In genomic region chr2:84880645-84881521, GRCh38 we compare ENCODE assay signal across 8 cellular contexts. TPM values are rescaled to one million over a fixed set of nuclear protein-coding genes. Genes with fewer than 3 reads are reported as not detected.
DNase-seq lines count a peak whose midpoint lies in the region; ATAC-seq and TF ChIP-seq lines count a peak whose summit lies in the region.

A gene with protein sequence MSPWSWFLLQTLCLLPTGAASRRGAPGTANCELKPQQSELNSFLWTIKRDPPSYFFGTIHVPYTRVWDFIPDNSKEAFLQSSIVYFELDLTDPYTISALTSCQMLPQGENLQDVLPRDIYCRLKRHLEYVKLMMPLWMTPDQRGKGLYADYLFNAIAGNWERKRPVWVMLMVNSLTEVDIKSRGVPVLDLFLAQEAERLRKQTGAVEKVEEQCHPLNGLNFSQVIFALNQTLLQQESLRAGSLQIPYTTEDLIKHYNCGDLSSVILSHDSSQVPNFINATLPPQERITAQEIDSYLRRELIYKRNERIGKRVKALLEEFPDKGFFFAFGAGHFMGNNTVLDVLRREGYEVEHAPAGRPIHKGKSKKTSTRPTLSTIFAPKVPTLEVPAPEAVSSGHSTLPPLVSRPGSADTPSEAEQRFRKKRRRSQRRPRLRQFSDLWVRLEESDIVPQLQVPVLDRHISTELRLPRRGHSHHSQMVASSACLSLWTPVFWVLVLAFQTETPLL (minus strand): TSS chr2:84881084. CDS start chr2:84881039, 45 bp downstream.

- H3K4me1 ChIP-seq in breast epithelium (peaks cover 0 to 6% of the 10 kb centered on the region in 2 donors), left lung (peaks cover 13 to 33% of the 10 kb centered on the region in 2 donors)

- H3K4me3 ChIP-seq in breast epithelium, result peak within 1 kb of the TSS; percentile 43 to 85 (median 57)
- peak within 1 kb of the TSS; percentile 44 to 57 for H3K4me3 ChIP-seq in left lung

- H3K36me3 Mint-ChIP-seq in T-cell, result no peaks in the 10 kb centered on the region

- H3K27me3 ChIP-seq in breast epithelium, result peaks cover 6 to 7% of the 10 kb centered on the region in 2 donors
- peaks cover 13 to 42% of the 10 kb centered on the region in 2 donors for H3K27me3 ChIP-seq in left lung

- TF ChIP-seq CTCF in breast epithelium (IDR thresholded peaks at IDR 0.05) (no peak), left lung (IDR thresholded peaks at IDR 0.05) (no peak)

- DNase-seq in NCI-H1417 (lab: John Stamatoyannopoulos, UW), result peak in 2 of 3 experiments; percentile 24 to 37
- no peak for DNase-seq in NCI-H1417 treated with DMSO at 0.1 percent for 48 hours (lab: John Stamatoyannopoulos, UW)
- peak in 26 of 34 experiments; percentile 35 to 72 (median 52) for DNase-seq in T-cell
- DNase-seq in breast epithelium (ENCODE audit: low spot score in 2 of 2), result no peak
- peak in 1 of 2 donors; percentile 91 for DNase-seq in left lung
- peak; percentile 57 to 68 for DNase-seq in stimulated activated CD8-positive, alpha-beta memory T cell treated with anti-CD3 and anti-CD28 coated beads, Interleukin-2, amount 100 ng/mL, for 48 hours (ENCODE audit: low read depth in 2 of 2)
- no peak for DNase-seq in GF-D8 (lab: John Stamatoyannopoulos, UW)
- DNase-seq in caudate nucleus (lab: John Stamatoyannopoulos, UW), result no peak

- no peaks in the 10 kb centered on the region for H3K9me3 Mint-ChIP-seq in T-cell

- H3K9me3 ChIP-seq in breast epithelium (no peaks in the 10 kb centered on the region), left lung (no peaks in the 10 kb centered on the region)

- no peaks in the 10 kb centered on the region for H3K36me3 ChIP-seq in breast epithelium
- H3K36me3 ChIP-seq in left lung, result no peaks in the 10 kb centered on the region

- H3K27ac ChIP-seq in breast epithelium, result peak within 1 kb of the TSS in 1 of 2 donors; percentile 49
- H3K27ac ChIP-seq in left lung, result no peak within 1 kb of the TSS
- H3K27ac ChIP-seq in caudate nucleus (ENCODE audit: low read depth, low read length), result no peak within 1 kb of the TSS

- H3K27ac Mint-ChIP-seq in T-cell, result peak within 1 kb of the TSS; percentile 95 to 96

- no peaks in the 10 kb centered on the region for H3K27me3 Mint-ChIP-seq in T-cell

- H3K4me1 Mint-ChIP-seq in T-cell, result peaks cover 59 to 68% (median 65%) of the 10 kb centered on the region in 3 donors

- peak; percentile 33 to 69 (median 49) for ATAC-seq in T-cell (replicated peaks in 1 of 4)
- peak; percentile 61 for ATAC-seq in left lung

- POLR2A ChIA-PET in T-cell (lab: Charles Lee), result interaction anchor here (0.6 to 1.3 kb wide), 3 partner anchors 23 to 32 kb away, joined by 3 to 4 read pairs (median 3); no protein-coding TSS in a partner anchor

- CTCF ChIA-PET in T-cell (lab: Charles Lee), result interaction anchor here in 1 of 2 donors (0.7 to 4.0 kb wide), 10 partner anchors 10 to 397 kb away, joined by 3 to 41 read pairs (median 4); no protein-coding TSS in a partner anchor

- no peak for TF ChIP-seq POLR2A in breast epithelium (IDR thresholded peaks at IDR 0.05)

- intact Hi-C loops in breast epithelium (cut with DNase I; ENCODE audit: low total_unique reads) (no loop called here), left lung (cut with DNase I) (no loop called here)

- peak within 1 kb of the TSS; percentile 94 to 99 (median 97) for H3K4me3 Mint-ChIP-seq in T-cell

RNA-seq across cellular contexts. Expression of the gene that starts here (rescaled TPM):
- 100 to 1,000 TPM in 3 of 5 donors, 10 to 100 TPM in 2; 77.3 to 219 (median 106) TPM for total RNA-seq in T-cell
- total RNA-seq in breast epithelium, result 1 to 10 TPM; 2.2 to 7.4 (median 5.6) TPM
- 1 to 10 TPM; 3.0 to 6.3 TPM for total RNA-seq in left lung

Comparison
In these comparisons a context has a peak if more than half of its experiments do, and no peak if none do; other contexts are left out.
1. RNA of the gene that starts here (total RNA-seq): 77.3 to 219 TPM in T-cell; 3.0 to 6.3 TPM in left lung and 2.2 to 7.4 TPM in breast epithelium; every median in the first group is over 4 times any median in the second.
2. DNase-seq: peak in NCI-H1417 (2 of 3), T-cell (26 of 34) and stimulated activated CD8-positive, alpha-beta memory T cell treated with anti-CD3 and anti-CD28 coated beads, Interleukin-2, amount 100 ng/mL, for 48 hours (2 of 2); none in NCI-H1417 treated with DMSO at 0.1 percent for 48 hours (single experiment), breast epithelium (0 of 2), GF-D8 (single experiment) and caudate nucleus (0 of 61).